14 cellular contexts compared by ENCODE assay signal in genomic region chr18:63208676-63209075, GRCh38.
DNase-seq lines count a peak whose midpoint lies in the region; ATAC-seq and TF ChIP-seq lines count a peak whose summit lies in the region.
"Had no signal": no experiment of that assay in that cellular context is flagged by ENCODE, and none has a peak within 500 bp of the region (broad histone marks: within the 10 kb centered on the region; RNA-seq: fewer than 3 reads in every experiment).

No MANE protein-coding gene starts in this region.

- ATAC-seq in activated B cell treated with CpG ODN at 0.5 μM for 24 hours (ENCODE audit: low read depth), result no peak
- no peak for ATAC-seq in natural killer cell
- no peak for ATAC-seq in HG02852 (IDR thresholded peaks at IDR 0.05; ENCODE audit: unreplicated experiment)
- ATAC-seq: foreskin keratinocyte had no signal

- H3K27me3 Mint-ChIP-seq in activated CD4-positive, alpha-beta T cell treated with anti-CD3 and anti-CD28 coated beads, Interleukin-2, amount 10 ng/mL, durations not matched to agents 7 days and 5 days, result no peaks in the 10 kb centered on the region
- H3K27me3 Mint-ChIP-seq in activated B cell treated with CpG ODN at 0.5 μM for 24 hours, result no peaks in the 10 kb centered on the region
- no peaks in the 10 kb centered on the region for H3K27me3 Mint-ChIP-seq in natural killer cell (ENCODE audit: low read depth in 2 of 2)

- H3K27ac Mint-ChIP-seq in activated CD4-positive, alpha-beta T cell treated with anti-CD3 and anti-CD28 coated beads, Interleukin-2, amount 10 ng/mL, durations not matched to agents 7 days and 5 days, result peak overlapping the region; percentile 83
- peak overlapping the region; percentile 61 for H3K27ac Mint-ChIP-seq in activated B cell treated with CpG ODN at 0.5 μM for 24 hours
- H3K27ac Mint-ChIP-seq in natural killer cell, result peak overlapping the region; percentile 0 to 46

- H3K36me3 Mint-ChIP-seq in activated CD4-positive, alpha-beta T cell treated with anti-CD3 and anti-CD28 coated beads, Interleukin-2, amount 10 ng/mL, durations not matched to agents 7 days and 5 days (ENCODE audit: low read depth), result peaks cover 81% of the 10 kb centered on the region
- H3K36me3 Mint-ChIP-seq in activated B cell treated with CpG ODN at 0.5 μM for 24 hours (ENCODE audit: low read depth) (peaks cover 46% of the 10 kb centered on the region), natural killer cell (no peaks in the 10 kb centered on the region)

- H3K9me3 Mint-ChIP-seq in activated CD4-positive, alpha-beta T cell treated with anti-CD3 and anti-CD28 coated beads, Interleukin-2, amount 10 ng/mL, durations not matched to agents 7 days and 5 days, result no peaks in the 10 kb centered on the region
- H3K9me3 Mint-ChIP-seq in activated B cell treated with CpG ODN at 0.5 μM for 24 hours (no peaks in the 10 kb centered on the region), natural killer cell (no peaks in the 10 kb centered on the region)

- POLR2A ChIA-PET in activated CD4-positive, alpha-beta T cell treated with anti-CD3 and anti-CD28 coated beads, Interleukin-2, amount 10 ng/mL, durations not matched to agents 7 days and 5 days (lab: Charles Lee), result no interaction called here
- POLR2A ChIA-PET in activated B cell treated with CpG ODN at 0.5 μM for 24 hours (lab: Charles Lee), result interaction anchor here (1.3 kb wide), 1 partner anchor 71 kb away, joined by 5 read pairs; no protein-coding TSS in a partner anchor

- intact Hi-C loops in activated B cell treated with CpG ODN at 0.5 μM for 24 hours (cut with micrococcal nuclease), result no loop called here
- intact Hi-C loops in natural killer cell (cut with micrococcal nuclease), result no loop called here

- peaks cover 95% of the 10 kb centered on the region for H3K4me1 Mint-ChIP-seq in activated CD4-positive, alpha-beta T cell treated with anti-CD3 and anti-CD28 coated beads, Interleukin-2, amount 10 ng/mL, durations not matched to agents 7 days and 5 days
- peaks cover 90% of the 10 kb centered on the region for H3K4me1 Mint-ChIP-seq in activated B cell treated with CpG ODN at 0.5 μM for 24 hours
- H3K4me1 Mint-ChIP-seq in natural killer cell, result peaks cover 91 to 92% of the 10 kb centered on the region in 2 donors

- CTCF ChIA-PET in activated CD4-positive, alpha-beta T cell treated with anti-CD3 and anti-CD28 coated beads, Interleukin-2, amount 10 ng/mL, durations not matched to agents 7 days and 5 days (lab: Charles Lee), result interaction anchor here (1.0 kb wide), 1 partner anchor 33 kb away, joined by 3 read pairs; no protein-coding TSS in a partner anchor
- CTCF ChIA-PET in activated B cell treated with CpG ODN at 0.5 μM for 24 hours (lab: Charles Lee), result no interaction called here

- no peak for DNase-seq in activated CD4-positive, alpha-beta T cell treated with anti-CD3 and anti-CD28 coated beads, Interleukin-2, amount 10 ng/mL, durations not matched to agents 7 days and 5 days
- no peak for DNase-seq in activated CD4-positive, alpha-beta T cell treated with anti-CD3 and anti-CD28 coated beads for 48 hours
- no peak for DNase-seq in GM12864 (ENCODE audit: low read depth)
- DNase-seq in activated B cell treated with CpG ODN at 0.5 μM for 24 hours, result no peak
- no peak for DNase-seq in natural killer cell
- no peak for DNase-seq in NCI-H2196 (lab: John Stamatoyannopoulos, UW; ENCODE audit: unreplicated experiment)
- DNase-seq in T1000 (lab: John Stamatoyannopoulos, UW), result no peak
- DNase-seq: activated CD4-positive, CD25-positive, alpha-beta regulatory T cell treated with anti-CD3 and anti-CD28 coated beads, Interleukin-2, amount 50 U/mL, for 72 hours; dorsolateral prefrontal cortex; foreskin keratinocyte; NCI-H446 treated with DMSO at 0.1 percent for 48 hours; retina; stimulated activated CD4-positive, alpha-beta T cell treated with anti-CD3 and anti-CD28 coated beads, Interleukin-4, amount 100 ng/mL, for 4 hours had no signal

- TF ChIP-seq CTCF in GM12864 (IDR thresholded peaks at IDR 0.05; ENCODE audit: low read depth, low read length, missing control alignments) (no peak), activated B cell treated with CpG ODN at 0.5 μM for 24 hours (IDR thresholded peaks at IDR 0.05) (no peak), natural killer cell (IDR thresholded peaks at IDR 0.05) (no peak)

- H3K4me3 ChIP-seq in GM12864 (ENCODE audit: low read depth, low read length), result peak overlapping the region; percentile 20
- H3K4me3 ChIP-seq: dorsolateral prefrontal cortex had no signal

- H3K4me3 Mint-ChIP-seq in activated CD4-positive, alpha-beta T cell treated with anti-CD3 and anti-CD28 coated beads, Interleukin-2, amount 10 ng/mL, durations not matched to agents 7 days and 5 days, result peak overlapping the region; percentile 70
- H3K4me3 Mint-ChIP-seq in activated B cell treated with CpG ODN at 0.5 μM for 24 hours (no peak overlapping the region), natural killer cell (no peak overlapping the region)

Comparison
In these comparisons a context has a peak if more than half of its experiments do, and no peak if none do; other contexts are left out.
1. H3K27ac Mint-ChIP-seq: peak in every context shown above with its lines; median percentile 83 in activated CD4-positive, alpha-beta T cell treated with anti-CD3 and anti-CD28 coated beads, Interleukin-2, amount 10 ng/mL, durations not matched to agents 7 days and 5 days; 61 in activated B cell treated with CpG ODN at 0.5 μM for 24 hours; 23 in natural killer cell.